Comparison of ENCODE assay signal across 1 cellular context in the genomic region with DNA sequence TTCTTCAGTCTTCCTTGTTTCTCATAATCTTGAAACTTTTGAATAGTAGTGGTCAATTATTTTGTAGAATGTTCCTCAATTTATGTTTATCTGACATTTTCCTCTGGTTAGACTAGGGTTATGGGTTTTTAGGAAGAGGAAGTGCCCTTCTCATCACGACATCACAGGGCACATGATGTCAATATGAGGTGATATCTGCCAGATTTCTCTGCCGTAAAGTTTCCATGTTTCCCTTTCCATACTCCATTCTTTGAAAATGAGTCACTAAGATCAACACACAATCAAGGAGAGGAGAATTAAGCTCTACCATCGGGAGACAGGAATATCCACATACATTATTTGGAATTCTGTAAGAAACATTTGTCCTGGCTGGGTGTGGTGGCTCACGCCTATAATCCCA.
TF ChIP-seq lines count a peak whose summit lies in the region.

No MANE protein-coding gene starts in this region.

TF ChIP-seq in IMR-90, 13 proteins besides CTCF, POLR2A, EP300 and RAD21:
- TF ChIP-seq USF2 (IDR thresholded peaks at IDR 0.05; ENCODE audit: low read depth, low read length) (peak; percentile 36; the same call in 1 of the 2 replicates), SMC3 (IDR thresholded peaks at IDR 0.05; ENCODE audit: low read depth, low read length) (no peak)
